8 cellular contexts compared by ENCODE assay signal in the genomic region with DNA sequence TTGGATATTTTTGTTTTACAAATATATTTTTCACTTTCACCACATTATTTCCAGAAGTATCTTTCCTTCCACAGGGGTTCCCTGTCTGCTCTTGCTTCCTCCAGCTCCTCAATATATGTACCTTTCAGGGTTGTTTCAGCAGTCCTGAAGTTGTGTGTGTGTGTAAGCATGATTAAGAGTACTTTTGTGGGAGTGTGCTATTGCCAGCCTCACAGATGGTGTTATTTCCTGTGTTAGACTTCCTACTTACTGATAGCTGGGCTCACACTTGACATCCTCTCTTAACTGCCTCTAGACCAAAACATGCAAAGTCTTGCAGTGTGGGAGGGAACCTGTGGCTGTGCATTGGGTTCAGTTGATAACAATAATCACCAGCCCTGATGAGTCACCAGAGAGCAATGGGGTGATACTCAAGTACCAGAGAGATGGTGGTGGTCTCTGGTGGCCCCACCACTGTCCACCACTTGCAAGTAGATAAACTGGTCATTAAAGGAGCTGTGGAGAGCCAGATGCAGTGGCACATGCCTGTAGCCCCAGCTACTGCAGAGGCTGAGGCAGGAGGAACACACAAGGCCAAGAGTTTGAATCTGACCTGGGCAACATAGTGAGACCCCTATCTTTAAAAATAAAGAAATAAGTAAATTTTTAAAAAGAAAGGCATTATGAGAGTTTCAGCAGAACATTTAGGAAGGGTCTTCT.
DNase-seq lines count a peak whose midpoint lies in the region; ATAC-seq, FAIRE-seq and TF ChIP-seq lines count a peak whose summit lies in the region.

No MANE protein-coding gene starts in this region.

- H3K27ac ChIP-seq in pancreas, result peak overlapping the region in 1 of 4 donors; percentile 24

- no peak for FAIRE-seq in pancreas (lab: Jason Lieb, UNC)

- H3K4me3 ChIP-seq in pancreas, result no peak overlapping the region

- peak; percentile 16 for DNase-seq in NCI-H1694 (lab: John Stamatoyannopoulos, UW)
- peak; percentile 40 to 54 for DNase-seq in activated T-cell treated with anti-CD3 and anti-CD28 coated beads, Interleukin-2, amount 50 U/mL, for 48 hours
- DNase-seq in pancreas, result no peak
- no peak for DNase-seq in sciatic nerve (ENCODE audit: low spot score)
- DNase-seq in medulla oblongata (ENCODE audit: extremely low spot score), result no peak
- DNase-seq in NCI-H1436 (lab: John Stamatoyannopoulos, UW), result no peak

- ATAC-seq in GM18511 (IDR thresholded peaks at IDR 0.05; ENCODE audit: unreplicated experiment), result peak; percentile 87
- peak; percentile 89 for ATAC-seq in HG02588 (IDR thresholded peaks at IDR 0.05; ENCODE audit: unreplicated experiment)
- ATAC-seq in pancreas, result peak; percentile 36 to 59 (median 40)
- no peak for ATAC-seq in sciatic nerve

- intact Hi-C loops in pancreas (cut with DNase I) (no loop called here), sciatic nerve (cut with DNase I) (no loop called here)

- no peaks in the 10 kb centered on the region for H3K9me3 ChIP-seq in pancreas

- no peaks in the 10 kb centered on the region for H3K27me3 ChIP-seq in pancreas

- peaks cover 0 to 15% (median 0%) of the 10 kb centered on the region in 3 donors for H3K36me3 ChIP-seq in pancreas

- TF ChIP-seq CTCF in pancreas (IDR thresholded peaks at IDR 0.05), result no peak

- H3K4me1 ChIP-seq in pancreas, result peaks cover 6 to 15% (median 6%) of the 10 kb centered on the region in 3 donors

Comparison
In these comparisons a context has a peak if more than half of its experiments do, and no peak if none do; other contexts are left out.
1. DNase-seq: peak in NCI-H1694 (single experiment) and activated T-cell treated with anti-CD3 and anti-CD28 coated beads, Interleukin-2, amount 50 U/mL, for 48 hours (2 of 2); none in pancreas (0 of 6), sciatic nerve (single experiment), medulla oblongata (single experiment) and NCI-H1436 (single experiment).